In genomic region chr9:137365056-137365455, GRCh38 we compare ENCODE assay signal across 33 cellular contexts. TPM values are rescaled to one million over a fixed set of nuclear protein-coding genes. Genes with fewer than 3 reads are reported as not detected.
DNase-seq lines count a peak whose midpoint lies in the region; ATAC-seq and TF ChIP-seq lines count a peak whose summit lies in the region.
"Had no signal": no experiment of that assay in that cellular context is flagged by ENCODE, and none has a peak within 500 bp of the region (broad histone marks: within the 10 kb centered on the region; RNA-seq: fewer than 3 reads in every experiment).

No MANE protein-coding gene starts in this region.

- H2BK12ac ChIP-seq in neuronal stem cell (ENCODE audit: low read length), result peak overlapping the region; percentile 86

- H4K91ac ChIP-seq in neuronal stem cell (ENCODE audit: low read depth, low read length, poor library complexity), result peak overlapping the region; percentile 92

- no peaks in the 10 kb centered on the region for H3K36me3 Mint-ChIP-seq in activated T-cell treated with anti-CD3 and anti-CD28 coated beads, Interleukin-2, amount 50 U/mL, for 72 hours (ENCODE audit: insufficient read depth in 2 of 2)
- H3K36me3 Mint-ChIP-seq: IgD-negative memory B cell had no signal

- WGBS in neuronal stem cell (ENCODE audit: extremely low coverage in 2 of 2, insufficient read length in 2 of 2, insufficient replicate concordance in 1 of 2), 2 donors, result no CpG with 5 or more reads among the region's 12 CpGs

- TF ChIP-seq CTCF in WERI-Rb-1 (IDR thresholded peaks at IDR 0.05; ENCODE audit: low read depth, low read length), result no peak

- H3K79me1 ChIP-seq in neuronal stem cell (ENCODE audit: low read depth, low read length), result peaks cover 6% of the 10 kb centered on the region

- H3K36me3 ChIP-seq in BLaER1 treated with 17β-estradiol and CSF1 and Interleukin-3, amounts not matched to agents 10 nM and 100 nM, result peaks cover 0 to 18% (median 0%) of the 10 kb centered on the region in 11 experiments; a peak in 3 of 22 replicates
- no peaks in the 10 kb centered on the region for H3K36me3 ChIP-seq in WERI-Rb-1
- peaks cover 0 to 7% of the 10 kb centered on the region in 2 donors for H3K36me3 ChIP-seq in neuronal stem cell (replicated peaks in 1 of 2; ENCODE audit: control insufficient read depth in 2 of 2, insufficient read depth in 2 of 2, low read length in 2 of 2)
- H3K36me3 ChIP-seq: adrenal gland, HAP-1, vagina had no signal

- H3K27me3 ChIP-seq in BLaER1 treated with 17β-estradiol and CSF1 and Interleukin-3, amounts not matched to agents 10 nM and 100 nM, result no peaks in the 10 kb centered on the region
- H3K27me3 ChIP-seq in WERI-Rb-1 (ENCODE audit: insufficient read depth, low read depth, severe bottlenecking) (no peaks in the 10 kb centered on the region), neuronal stem cell (ENCODE audit: control insufficient read depth in 3 of 3, insufficient read depth in 3 of 3, low read depth in 1 of 3, low read length in 3 of 3) (peaks cover 0 to 5% (median 0%) of the 10 kb centered on the region in 3 experiments)
- H3K27me3 ChIP-seq: adrenal gland, body of pancreas, gastroesophageal sphincter, hepatocyte, vagina had no signal

- no peaks in the 10 kb centered on the region; a peak in 1 of 22 replicates for H4K20me1 ChIP-seq in BLaER1 treated with 17β-estradiol and CSF1 and Interleukin-3, amounts not matched to agents 10 nM and 100 nM

- no peak overlapping the region for H3K27ac ChIP-seq in BLaER1 treated with 17β-estradiol and CSF1 and Interleukin-3, amounts not matched to agents 10 nM and 100 nM
- no peak overlapping the region for H3K27ac ChIP-seq in WERI-Rb-1
- no peak overlapping the region for H3K27ac ChIP-seq in neuronal stem cell (replicated peaks; ENCODE audit: low read length)
- H3K27ac ChIP-seq: A549, adrenal gland, body of pancreas, gastroesophageal sphincter, hepatocyte, skin epidermis, vagina had no signal

- H3K4me3 ChIP-seq in BLaER1 treated with 17β-estradiol and CSF1 and Interleukin-3, amounts not matched to agents 10 nM and 100 nM, result no peak overlapping the region
- H3K4me3 ChIP-seq in WERI-Rb-1 (ENCODE audit: low read depth, low read length), result no peak overlapping the region
- H3K4me3 ChIP-seq in neuronal stem cell (ENCODE audit: low read length in 2 of 2), result peak overlapping the region in 1 of 2 donors; percentile 78
- H3K4me3 ChIP-seq: A549, adrenal gland, body of pancreas, gastroesophageal sphincter, HAP-1, hepatocyte, skin epidermis, vagina had no signal

- no peaks in the 10 kb centered on the region for H3K27me3 Mint-ChIP-seq in activated T-cell treated with anti-CD3 and anti-CD28 coated beads, Interleukin-2, amount 50 U/mL, for 72 hours (ENCODE audit: low read depth)
- H3K27me3 Mint-ChIP-seq: activated CD4-positive, alpha-beta T cell treated with anti-CD3 and anti-CD28 coated beads, Interleukin-2, amount 10 ng/mL, durations not matched to agents 24 days and 14 days; stimulated activated naive CD8-positive, alpha-beta T cell treated with anti-CD3 and anti-CD28 coated beads, Interleukin-15, amount 100 ng/mL, for 72 hours had no signal

- peak overlapping the region; percentile 37 for H2BK15ac ChIP-seq in neuronal stem cell (ENCODE audit: low read length)

- H3K9ac ChIP-seq in BLaER1 treated with 17β-estradiol and CSF1 and Interleukin-3, amounts not matched to agents 10 nM and 100 nM, result no peak overlapping the region
- no peak overlapping the region for H3K9ac ChIP-seq in neuronal stem cell (ENCODE audit: low read depth, low read length, poor library complexity)

- peak overlapping the region; percentile 37 for H3K4ac ChIP-seq in neuronal stem cell (ENCODE audit: low read length)

- DNase-seq in NOMO-1 (lab: John Stamatoyannopoulos, UW; ENCODE audit: unreplicated experiment in 2 of 2) (peak; percentile 67 to 68), WERI-Rb-1 (peak; percentile 3), neuronal stem cell (ENCODE audit: low spot score) (no peak)
- no peak for DNase-seq in activated T-cell treated with anti-CD3 and anti-CD28 coated beads, Interleukin-2, amount 50 U/mL, for 72 hours
- DNase-seq in stimulated activated CD4-positive, alpha-beta T cell treated with anti-CD3 and anti-CD28 coated beads, Interleukin-1b, Interleukin-23, amount 100 ng/mL, for 48 hours, result no peak
- DNase-seq in activated CD4-positive, alpha-beta T cell treated with anti-CD3 and anti-CD28 coated beads for 1 hour, result no peak
- DNase-seq: activated CD4-positive, alpha-beta T cell treated with anti-CD3 and anti-CD28 coated beads, Interleukin-2, amount 10 ng/mL, durations not matched to agents 24 days and 14 days; activated naive CD4-positive, alpha-beta T cell; activated T-cell treated with anti-CD3 and anti-CD28 coated beads, Interleukin-2, amount 50 U/mL, for 48 hours; AML-193; body of pancreas; cerebellar nuclear complex; immature natural killer cell; mesendoderm; NCI-H1694; NCI-H2171; NCI-H524; nucleus accumbens; stimulated activated CD8-positive, alpha-beta memory T cell treated with anti-CD3 and anti-CD28 coated beads, Interleukin-4, amount 100 ng/mL, for 48 hours; T-helper 17 cell had no signal

- peak overlapping the region; percentile 10 for H2AK5ac ChIP-seq in neuronal stem cell (ENCODE audit: low read depth, low read length)

- no peak overlapping the region for H3K27ac Mint-ChIP-seq in activated T-cell treated with anti-CD3 and anti-CD28 coated beads, Interleukin-2, amount 50 U/mL, for 72 hours
- H3K27ac Mint-ChIP-seq: activated CD4-positive, alpha-beta T cell treated with anti-CD3 and anti-CD28 coated beads, Interleukin-2, amount 10 ng/mL, durations not matched to agents 24 days and 14 days; T-helper 17 cell had no signal

- peaks cover 9 to 24% (median 12%) of the 10 kb centered on the region in 11 experiments; a peak in 14 of 22 replicates for H3K9me3 ChIP-seq in BLaER1 treated with 17β-estradiol and CSF1 and Interleukin-3, amounts not matched to agents 10 nM and 100 nM (replicated peaks in 1 of 11)
- H3K9me3 ChIP-seq in WERI-Rb-1 (ENCODE audit: severe bottlenecking) (peaks cover 4% of the 10 kb centered on the region), neuronal stem cell (replicated peaks in 1 of 2; ENCODE audit: control insufficient read depth in 2 of 2, insufficient read depth in 1 of 2, low read depth in 1 of 2, low read length in 2 of 2) (peaks cover 7% of the 10 kb centered on the region in 2 donors)
- H3K9me3 ChIP-seq: adrenal gland, body of pancreas, HAP-1, vagina had no signal

- H3K9me3 Mint-ChIP-seq in activated T-cell treated with anti-CD3 and anti-CD28 coated beads, Interleukin-2, amount 50 U/mL, for 72 hours, result peaks cover 0 to 4% of the 10 kb centered on the region in 2 donors

- peak overlapping the region; percentile 38 for H3K18ac ChIP-seq in neuronal stem cell (ENCODE audit: low read length)

- no peak overlapping the region for H2AFZ ChIP-seq in neuronal stem cell (ENCODE audit: low read length)
- H2AFZ ChIP-seq: hepatocyte had no signal

- peaks cover 17 to 29% (median 23%) of the 10 kb centered on the region in 10 experiments for H3K4me1 ChIP-seq in BLaER1 treated with 17β-estradiol and CSF1 and Interleukin-3, amounts not matched to agents 10 nM and 100 nM
- H3K4me1 ChIP-seq in neuronal stem cell (ENCODE audit: control insufficient read depth in 2 of 2, insufficient read depth in 1 of 2, low read depth in 1 of 2, low read length in 2 of 2), result peaks cover 14 to 22% of the 10 kb centered on the region in 2 donors
- H3K4me1 ChIP-seq: A549, adrenal gland, HAP-1, vagina had no signal

- peak overlapping the region; percentile 42 for H2BK120ac ChIP-seq in neuronal stem cell (ENCODE audit: low read depth, low read length)

- H3K4me1 Mint-ChIP-seq in activated T-cell treated with anti-CD3 and anti-CD28 coated beads, Interleukin-2, amount 50 U/mL, for 72 hours (ENCODE audit: low read depth), result no peaks in the 10 kb centered on the region
- H3K4me1 Mint-ChIP-seq: activated CD4-positive, alpha-beta T cell treated with anti-CD3 and anti-CD28 coated beads, Interleukin-2, amount 10 ng/mL, durations not matched to agents 24 days and 14 days; IgD-negative memory B cell; stimulated activated naive CD8-positive, alpha-beta T cell treated with anti-CD3 and anti-CD28 coated beads, Interleukin-15, amount 100 ng/mL, for 72 hours had no signal

- H2BK5ac ChIP-seq in neuronal stem cell (ENCODE audit: low read length), result no peak overlapping the region

- H3K14ac ChIP-seq in neuronal stem cell (ENCODE audit: low read length), result peak overlapping the region; percentile 42

- peak overlapping the region; percentile 94 for H3K23ac ChIP-seq in neuronal stem cell (ENCODE audit: low read depth, low read length, poor library complexity)

- H3K4me2 ChIP-seq in BLaER1 treated with 17β-estradiol and CSF1 and Interleukin-3, amounts not matched to agents 10 nM and 100 nM, result peak overlapping the region in 9 of 11 experiments; percentile 10 to 74 (median 61); a peak in 10 of 22 replicates
- no peak overlapping the region for H3K4me2 ChIP-seq in neuronal stem cell (ENCODE audit: insufficient read depth, low read length, poor library complexity, severe bottlenecking)
- H3K4me2 ChIP-seq: A549, hepatocyte had no signal

- ATAC-seq in GM21786 (IDR thresholded peaks at IDR 0.05; ENCODE audit: unreplicated experiment), result no peak
- no peak for ATAC-seq in activated T-cell treated with anti-CD3 and anti-CD28 coated beads, Interleukin-2, amount 50 U/mL, for 72 hours (replicated peaks in 1 of 2)
- ATAC-seq: A549; body of pancreas; gastroesophageal sphincter; stimulated activated naive CD8-positive, alpha-beta T cell treated with anti-CD3 and anti-CD28 coated beads, Interleukin-15, amount 100 ng/mL, for 72 hours; T-helper 17 cell had no signal

- H3K4me3 Mint-ChIP-seq in activated T-cell treated with anti-CD3 and anti-CD28 coated beads, Interleukin-2, amount 50 U/mL, for 72 hours, result no peak overlapping the region
- H3K4me3 Mint-ChIP-seq: activated CD4-positive, alpha-beta T cell treated with anti-CD3 and anti-CD28 coated beads, Interleukin-2, amount 10 ng/mL, durations not matched to agents 24 days and 14 days; immature natural killer cell; stimulated activated naive CD8-positive, alpha-beta T cell treated with anti-CD3 and anti-CD28 coated beads, Interleukin-15, amount 100 ng/mL, for 72 hours; T-helper 17 cell had no signal

- no peak overlapping the region for H4K8ac ChIP-seq in neuronal stem cell (ENCODE audit: low read depth, low read length)

RNA-seq across cellular contexts. Expression of gene EXD3, which starts 57.9 kb away (rescaled TPM):
- polyA plus RNA-seq in neuronal stem cell (2013, experiment 1 of 2), result 21.1 TPM
- polyA plus RNA-seq in neuronal stem cell (2013, experiment 2 of 2), result 19.9 TPM
- total RNA-seq in activated T-cell treated with anti-CD3 and anti-CD28 coated beads, Interleukin-2, amount 50 U/mL, for 72 hours, result 10 to 100 TPM; 23.7 to 26.0 TPM

RNA-seq across cellular contexts. Expression of gene NOXA1, which starts 58.1 kb away (rescaled TPM):
- 0.61 TPM for polyA plus RNA-seq in neuronal stem cell (2013, experiment 1 of 2)
- 0.64 TPM for polyA plus RNA-seq in neuronal stem cell (2013, experiment 2 of 2)
- 1 to 10 TPM; 1.4 to 1.8 TPM for total RNA-seq in activated T-cell treated with anti-CD3 and anti-CD28 coated beads, Interleukin-2, amount 50 U/mL, for 72 hours
- total RNA-seq: G401, RPMI7951 had no signal

Comparison
In these comparisons a context has a peak if more than half of its experiments do, and no peak if none do; other contexts are left out.
1. DNase-seq: peak in NOMO-1 (2 of 2) and WERI-Rb-1 (single experiment); none in neuronal stem cell (single experiment), activated T-cell treated with anti-CD3 and anti-CD28 coated beads, Interleukin-2, amount 50 U/mL, for 72 hours (0 of 2), stimulated activated CD4-positive, alpha-beta T cell treated with anti-CD3 and anti-CD28 coated beads, Interleukin-1b, Interleukin-23, amount 100 ng/mL, for 48 hours (single experiment) and activated CD4-positive, alpha-beta T cell treated with anti-CD3 and anti-CD28 coated beads for 1 hour (single experiment).